Comparison of ENCODE assay signal across 11 cellular contexts in the genomic region with DNA sequence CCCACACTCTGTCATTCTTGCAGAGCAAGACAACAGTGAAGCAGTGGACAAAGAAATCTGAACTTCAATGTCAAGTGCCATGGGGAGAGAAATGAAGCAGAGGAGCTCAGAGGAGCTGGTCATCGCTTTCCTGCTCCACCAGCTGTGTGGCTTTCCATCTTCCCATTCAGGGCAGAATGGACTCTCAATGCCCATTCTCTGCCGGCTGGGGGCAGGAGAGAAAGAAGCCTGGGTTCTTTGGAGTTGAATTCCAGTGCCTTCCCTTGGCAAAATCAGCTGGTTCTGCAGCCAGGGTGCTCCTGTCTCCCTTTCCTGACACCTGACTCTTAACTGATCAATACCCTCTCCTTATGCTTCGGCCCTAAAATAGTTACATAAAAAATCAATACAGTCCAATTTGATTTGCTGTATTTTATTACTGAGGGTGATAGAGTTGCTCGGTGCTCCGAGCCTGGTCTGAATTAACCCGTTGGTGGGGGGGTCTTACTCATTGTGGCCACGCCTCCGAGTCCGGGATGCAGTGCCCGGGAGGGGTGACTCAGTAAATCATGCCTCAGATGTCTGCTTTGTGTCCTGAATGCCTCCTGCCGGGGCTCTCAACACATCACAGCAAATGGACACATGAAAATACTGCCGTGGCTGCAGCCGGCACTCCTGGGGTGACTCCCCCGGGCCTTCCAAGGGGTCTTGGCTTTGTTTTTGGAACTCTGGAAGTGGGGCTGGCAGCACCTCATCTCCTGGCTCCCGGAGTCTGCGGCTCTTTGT. TPM values are rescaled to one million over a fixed set of nuclear protein-coding genes. Genes with fewer than 3 reads are reported as not detected.
DNase-seq lines count a peak whose midpoint lies in the region; ATAC-seq and TF ChIP-seq lines count a peak whose summit lies in the region.
"Had no signal": no experiment of that assay in that cellular context is flagged by ENCODE, and none has a peak within 500 bp of the region (broad histone marks: within the 10 kb centered on the region; RNA-seq: fewer than 3 reads in every experiment).

No MANE protein-coding gene starts in this region.

- peak; percentile 63 for ATAC-seq in WTC11
- no peak for ATAC-seq in HG03571 (IDR thresholded peaks at IDR 0.05; ENCODE audit: unreplicated experiment)
- ATAC-seq: left colon had no signal

- POLR2A ChIA-PET in WTC11 (lab: Charles Lee): no interaction called here

- H3K36me3 Mint-ChIP-seq in WTC11: peaks cover 9% of the 10 kb centered on the region; the same call in 1 of the 2 replicates

- no peak overlapping the region; the same call in 1 of the 2 replicates for H3K27ac Mint-ChIP-seq in WTC11

- no peaks in the 10 kb centered on the region for H3K9me3 Mint-ChIP-seq in WTC11

- DNase-seq in Ammon's horn (ENCODE audit: low spot score) (peak; percentile 35), HT1080 (ENCODE audit: low read depth) (peak; percentile 72), WTC11 (ENCODE audit: low spot score) (peak; percentile 68), islet precursor cell (peak; percentile 78), RPMI8226 (no peak), H4 (ENCODE audit: low spot score) (no peak), T-helper 9 cell (no peak)
- DNase-seq: activated T-cell treated with anti-CD3 and anti-CD28 coated beads, Interleukin-2, amount 50 U/mL, for 1 hour; left colon; stimulated activated naive CD4-positive, alpha-beta T cell had no signal

- peak overlapping the region; percentile 53 for H3K4me3 Mint-ChIP-seq in WTC11

- peaks cover 77% of the 10 kb centered on the region for H3K4me1 Mint-ChIP-seq in WTC11

- no peak for TF ChIP-seq CTCF in WTC11 (IDR thresholded peaks at IDR 0.05)

- peaks cover 4% of the 10 kb centered on the region; the same call in 1 of the 2 replicates for H3K27me3 Mint-ChIP-seq in WTC11 (ENCODE audit: low read depth)

- CTCF ChIA-PET in WTC11 (lab: Charles Lee): interaction anchor here (0.7 to 1.9 kb wide), 12 partner anchors 8 to 250 kb away, joined by 3 to 12 read pairs (median 3); no protein-coding TSS in a partner anchor

TF ChIP-seq in WTC11, 78 proteins besides CTCF, POLR2A, EP300 and RAD21:
- TF ChIP-seq CREM (CRISPR knock-in tag; IDR thresholded peaks at IDR 0.05) (no peak), KAT7 (CRISPR knock-in tag; IDR thresholded peaks at IDR 0.05; ENCODE audit: borderline replicate concordance) (no peak), GRHL2 (CRISPR knock-in tag; IDR thresholded peaks at IDR 0.05; ENCODE audit: insufficient replicate concordance, severe bottlenecking) (no peak), MXD4 (CRISPR knock-in tag; IDR thresholded peaks at IDR 0.05; ENCODE audit: borderline replicate concordance) (no peak), FOXJ3 (CRISPR knock-in tag; IDR thresholded peaks at IDR 0.05; ENCODE audit: borderline replicate concordance) (no peak)

RNA-seq across cellular contexts. Expression of gene TMEM132B, which starts 7.8 kb away (rescaled TPM):
- 0.23 and 0.34 TPM in 2 replicates for total RNA-seq in HT1080 (2014; rRNA removed; shearing (Covaris generic))
- polyA plus RNA-seq in HT1080 (2015; cell fraction: cytosol; rRNA removed): 0.12 and 0.46 TPM in 2 replicates
- polyA plus RNA-seq in HT1080 (2015; cell fraction: nucleus; rRNA removed): 0.81 and 2.7 TPM in 2 replicates
- total RNA-seq in WTC11 (2021): 79.0 to 83.4 TPM (median 83.3 TPM) in 3 replicates
- total RNA-seq in H4 (2014; rRNA removed; shearing (Covaris generic)): 3.2 and 6.6 TPM in 2 replicates

Comparison
In these comparisons a context has a peak if more than half of its experiments do, and no peak if none do; other contexts are left out.
1. DNase-seq: peak in Ammon's horn (single experiment), HT1080 (single experiment), WTC11 (single experiment) and islet precursor cell (single experiment); none in RPMI8226 (single experiment), H4 (single experiment) and T-helper 9 cell (single experiment).
2. RNA of gene TMEM132B, which starts 7.8 kb away (total RNA-seq): 79.0 to 83.4 TPM in WTC11; 3.2 to 6.6 TPM in H4 and 0.23 to 0.34 TPM in HT1080; every median in the first group is over 10 times any median in the second.